In the genomic region with DNA sequence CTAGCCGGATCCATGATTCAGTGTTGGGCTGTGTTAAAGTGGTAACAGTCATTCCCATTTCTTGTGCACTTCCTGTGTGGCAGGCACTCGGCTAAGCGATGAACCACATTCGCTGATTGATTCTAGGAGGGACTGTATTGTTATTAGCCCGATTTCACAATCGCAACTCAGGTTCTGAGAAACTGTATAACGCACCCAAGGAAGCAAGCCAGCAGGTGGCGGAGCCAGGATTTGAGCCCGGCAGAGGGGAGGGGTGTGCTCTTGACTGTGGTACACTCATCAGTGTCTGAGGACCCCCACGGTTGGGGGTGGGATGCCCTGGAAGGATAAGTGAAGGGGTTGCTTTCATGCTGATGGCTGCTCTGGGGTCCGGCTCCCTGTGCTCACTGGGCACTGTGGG, we compare ENCODE assay signal across 10 cellular contexts.
"Had no signal": no experiment of that assay in that cellular context is flagged by ENCODE, and none has a peak within 500 bp of the region (broad histone marks: within the 10 kb centered on the region; RNA-seq: fewer than 3 reads in every experiment).

No MANE protein-coding gene starts in this region.

- H3K4me3 ChIP-seq: gastrocnemius medialis, pancreas had no signal

- H3K4me3 Mint-ChIP-seq: activated CD8-positive, alpha-beta T cell treated with anti-CD3 and anti-CD28 coated beads, Interleukin-2, amount 10 ng/mL, durations not matched to agents 7 days and 5 days; activated naive CD4-positive, alpha-beta T cell treated with anti-CD3 and anti-CD28 coated beads for 36 hours; neural crest cell; stimulated activated naive CD8-positive, alpha-beta T cell treated with anti-CD3 and anti-CD28 coated beads, Interleukin-15, amount 100 ng/mL, for 72 hours had no signal

- H3K4me1 Mint-ChIP-seq: stimulated activated naive CD8-positive, alpha-beta T cell treated with anti-CD3 and anti-CD28 coated beads, Interleukin-15, amount 100 ng/mL, for 72 hours had no signal

- H3K27me3 Mint-ChIP-seq: stimulated activated naive CD8-positive, alpha-beta T cell treated with anti-CD3 and anti-CD28 coated beads, Interleukin-15, amount 100 ng/mL, for 72 hours had no signal

- H3K27ac Mint-ChIP-seq: activated CD8-positive, alpha-beta T cell treated with anti-CD3 and anti-CD28 coated beads, Interleukin-2, amount 10 ng/mL, durations not matched to agents 7 days and 5 days; activated naive CD4-positive, alpha-beta T cell treated with anti-CD3 and anti-CD28 coated beads for 36 hours; stimulated activated naive CD8-positive, alpha-beta T cell treated with anti-CD3 and anti-CD28 coated beads, Interleukin-15, amount 100 ng/mL, for 72 hours had no signal

- H3K9me3 Mint-ChIP-seq: activated naive CD4-positive, alpha-beta T cell treated with anti-CD3 and anti-CD28 coated beads for 36 hours; neural crest cell; stimulated activated naive CD8-positive, alpha-beta T cell treated with anti-CD3 and anti-CD28 coated beads, Interleukin-15, amount 100 ng/mL, for 72 hours had no signal

- H3K27me3 ChIP-seq: gastrocnemius medialis, pancreas had no signal

- DNase-seq: activated CD4-positive, alpha-beta T cell treated with anti-CD3 and anti-CD28 coated beads for 4 hours; activated CD8-positive, alpha-beta memory T cell treated with anti-CD3 and anti-CD28 coated beads, Interleukin-2, amount 50 U/mL, for 48 hours; activated CD8-positive, alpha-beta T cell treated with anti-CD3 and anti-CD28 coated beads, Interleukin-2, amount 10 ng/mL, durations not matched to agents 7 days and 5 days; activated naive CD4-positive, alpha-beta T cell treated with anti-CD3 and anti-CD28 coated beads for 36 hours; gastrocnemius medialis; left ventricle myocardium superior; stimulated activated CD4-positive, alpha-beta T cell treated with anti-CD3 and anti-CD28 coated beads, Interleukin-4, amount 100 ng/mL, for 4 hours; stimulated activated naive CD8-positive, alpha-beta T cell treated with anti-CD3 and anti-CD28 coated beads, Interleukin-15, amount 100 ng/mL, for 72 hours had no signal

- ATAC-seq: activated CD8-positive, alpha-beta T cell treated with anti-CD3 and anti-CD28 coated beads, Interleukin-2, amount 10 ng/mL, durations not matched to agents 7 days and 5 days; gastrocnemius medialis; left ventricle myocardium superior; stimulated activated naive CD8-positive, alpha-beta T cell treated with anti-CD3 and anti-CD28 coated beads, Interleukin-15, amount 100 ng/mL, for 72 hours had no signal
